Comparison of ENCODE assay signal across 1 cellular context in the genomic region with DNA sequence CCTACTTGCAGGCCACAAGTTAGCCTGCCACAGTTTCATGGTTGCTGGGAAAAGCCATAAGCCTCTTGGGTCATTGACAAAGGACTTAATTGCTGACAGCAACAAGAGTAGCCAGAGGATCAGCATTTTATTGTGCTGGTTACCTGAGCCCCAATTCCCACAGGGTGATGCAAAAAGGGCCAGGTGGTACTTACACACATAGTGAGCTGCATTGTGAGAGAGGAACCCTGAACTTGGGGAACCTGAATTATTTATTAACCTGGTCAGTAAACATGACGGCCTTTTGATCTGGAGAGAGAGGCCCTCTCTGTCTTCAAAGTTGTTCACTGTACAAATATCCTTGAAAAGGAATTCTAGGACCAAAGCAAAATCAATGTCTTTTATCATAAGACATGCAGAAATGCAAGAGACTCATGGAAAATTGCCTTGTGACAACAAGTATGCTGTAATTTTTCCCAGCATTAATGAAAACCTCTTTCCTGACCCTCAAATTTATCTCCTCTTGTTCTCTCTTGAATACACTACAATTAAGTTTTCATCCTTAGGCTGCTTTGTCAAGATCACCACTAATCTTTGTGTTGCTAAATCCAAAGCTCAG.
TF ChIP-seq lines count a peak whose summit lies in the region.

No MANE protein-coding gene starts in this region.

TF ChIP-seq in HepG2, 621 proteins besides CTCF, POLR2A, EP300 and RAD21 (continued from another document and continues in another):
- TF ChIP-seq, protein P1, sequence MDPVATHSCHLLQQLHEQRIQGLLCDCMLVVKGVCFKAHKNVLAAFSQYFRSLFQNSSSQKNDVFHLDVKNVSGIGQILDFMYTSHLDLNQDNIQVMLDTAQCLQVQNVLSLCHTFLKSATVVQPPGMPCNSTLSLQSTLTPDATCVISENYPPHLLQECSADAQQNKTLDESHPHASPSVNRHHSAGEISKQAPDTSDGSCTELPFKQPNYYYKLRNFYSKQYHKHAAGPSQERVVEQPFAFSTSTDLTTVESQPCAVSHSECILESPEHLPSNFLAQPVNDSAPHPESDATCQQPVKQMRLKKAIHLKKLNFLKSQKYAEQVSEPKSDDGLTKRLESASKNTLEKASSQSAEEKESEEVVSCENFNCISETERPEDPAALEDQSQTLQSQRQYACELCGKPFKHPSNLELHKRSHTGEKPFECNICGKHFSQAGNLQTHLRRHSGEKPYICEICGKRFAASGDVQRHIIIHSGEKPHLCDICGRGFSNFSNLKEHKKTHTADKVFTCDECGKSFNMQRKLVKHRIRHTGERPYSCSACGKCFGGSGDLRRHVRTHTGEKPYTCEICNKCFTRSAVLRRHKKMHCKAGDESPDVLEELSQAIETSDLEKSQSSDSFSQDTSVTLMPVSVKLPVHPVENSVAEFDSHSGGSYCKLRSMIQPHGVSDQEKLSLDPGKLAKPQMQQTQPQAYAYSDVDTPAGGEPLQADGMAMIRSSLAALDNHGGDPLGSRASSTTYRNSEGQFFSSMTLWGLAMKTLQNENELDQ (CRISPR knock-in tag; IDR thresholded peaks at IDR 0.05; ENCODE audit: borderline replicate concordance): no peak
- TF ChIP-seq SRSF1 (optimal IDR thresholded peaks at IDR 0.05; ENCODE audit: low read depth, low read length): no peak
- TF ChIP-seq, protein P2, sequence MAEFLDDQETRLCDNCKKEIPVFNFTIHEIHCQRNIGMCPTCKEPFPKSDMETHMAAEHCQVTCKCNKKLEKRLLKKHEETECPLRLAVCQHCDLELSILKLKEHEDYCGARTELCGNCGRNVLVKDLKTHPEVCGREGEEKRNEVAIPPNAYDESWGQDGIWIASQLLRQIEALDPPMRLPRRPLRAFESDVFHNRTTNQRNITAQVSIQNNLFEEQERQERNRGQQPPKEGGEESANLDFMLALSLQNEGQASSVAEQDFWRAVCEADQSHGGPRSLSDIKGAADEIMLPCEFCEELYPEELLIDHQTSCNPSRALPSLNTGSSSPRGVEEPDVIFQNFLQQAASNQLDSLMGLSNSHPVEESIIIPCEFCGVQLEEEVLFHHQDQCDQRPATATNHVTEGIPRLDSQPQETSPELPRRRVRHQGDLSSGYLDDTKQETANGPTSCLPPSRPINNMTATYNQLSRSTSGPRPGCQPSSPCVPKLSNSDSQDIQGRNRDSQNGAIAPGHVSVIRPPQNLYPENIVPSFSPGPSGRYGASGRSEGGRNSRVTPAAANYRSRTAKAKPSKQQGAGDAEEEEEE (CRISPR knock-in tag; IDR thresholded peaks at IDR 0.05; ENCODE audit: borderline replicate concordance): no peak
- TF ChIP-seq NONO (IDR thresholded peaks at IDR 0.05): no peak
- TF ChIP-seq NONO (CRISPR knock-in tag; conservative IDR thresholded peaks at IDR 0.05): no peak
- TF ChIP-seq ZNF761 (CRISPR knock-in tag; conservative IDR thresholded peaks at IDR 0.05): peak; percentile 84
- TF ChIP-seq, protein P3, sequence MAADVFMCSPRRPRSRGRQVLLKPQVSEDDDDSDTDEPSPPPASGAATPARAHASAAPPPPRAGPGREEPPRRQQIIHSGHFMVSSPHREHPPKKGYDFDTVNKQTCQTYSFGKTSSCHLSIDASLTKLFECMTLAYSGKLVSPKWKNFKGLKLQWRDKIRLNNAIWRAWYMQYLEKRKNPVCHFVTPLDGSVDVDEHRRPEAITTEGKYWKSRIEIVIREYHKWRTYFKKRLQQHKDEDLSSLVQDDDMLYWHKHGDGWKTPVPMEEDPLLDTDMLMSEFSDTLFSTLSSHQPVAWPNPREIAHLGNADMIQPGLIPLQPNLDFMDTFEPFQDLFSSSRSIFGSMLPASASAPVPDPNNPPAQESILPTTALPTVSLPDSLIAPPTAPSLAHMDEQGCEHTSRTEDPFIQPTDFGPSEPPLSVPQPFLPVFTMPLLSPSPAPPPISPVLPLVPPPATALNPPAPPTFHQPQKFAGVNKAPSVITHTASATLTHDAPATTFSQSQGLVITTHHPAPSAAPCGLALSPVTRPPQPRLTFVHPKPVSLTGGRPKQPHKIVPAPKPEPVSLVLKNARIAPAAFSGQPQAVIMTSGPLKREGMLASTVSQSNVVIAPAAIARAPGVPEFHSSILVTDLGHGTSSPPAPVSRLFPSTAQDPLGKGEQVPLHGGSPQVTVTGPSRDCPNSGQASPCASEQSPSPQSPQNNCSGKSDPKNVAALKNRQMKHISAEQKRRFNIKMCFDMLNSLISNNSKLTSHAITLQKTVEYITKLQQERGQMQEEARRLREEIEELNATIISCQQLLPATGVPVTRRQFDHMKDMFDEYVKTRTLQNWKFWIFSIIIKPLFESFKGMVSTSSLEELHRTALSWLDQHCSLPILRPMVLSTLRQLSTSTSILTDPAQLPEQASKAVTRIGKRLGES (CRISPR knock-in tag; IDR thresholded peaks at IDR 0.05; ENCODE audit: borderline replicate concordance): 0 out of 2 replicates have a peak, but pooled peaks have one; percentile 37
- TF ChIP-seq, protein P4, sequence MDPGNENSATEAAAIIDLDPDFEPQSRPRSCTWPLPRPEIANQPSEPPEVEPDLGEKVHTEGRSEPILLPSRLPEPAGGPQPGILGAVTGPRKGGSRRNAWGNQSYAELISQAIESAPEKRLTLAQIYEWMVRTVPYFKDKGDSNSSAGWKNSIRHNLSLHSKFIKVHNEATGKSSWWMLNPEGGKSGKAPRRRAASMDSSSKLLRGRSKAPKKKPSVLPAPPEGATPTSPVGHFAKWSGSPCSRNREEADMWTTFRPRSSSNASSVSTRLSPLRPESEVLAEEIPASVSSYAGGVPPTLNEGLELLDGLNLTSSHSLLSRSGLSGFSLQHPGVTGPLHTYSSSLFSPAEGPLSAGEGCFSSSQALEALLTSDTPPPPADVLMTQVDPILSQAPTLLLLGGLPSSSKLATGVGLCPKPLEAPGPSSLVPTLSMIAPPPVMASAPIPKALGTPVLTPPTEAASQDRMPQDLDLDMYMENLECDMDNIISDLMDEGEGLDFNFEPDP (CRISPR knock-in tag; conservative IDR thresholded peaks at IDR 0.05): no peak
- no peak for TF ChIP-seq FLYWCH1 (CRISPR knock-in tag; IDR thresholded peaks at IDR 0.05)
- no peak for TF ChIP-seq XBP1 (CRISPR knock-in tag; IDR thresholded peaks at IDR 0.05)
- no peak for TF ChIP-seq NFYB (CRISPR knock-in tag; IDR thresholded peaks at IDR 0.05)
- TF ChIP-seq ZFAT (CRISPR knock-in tag; conservative IDR thresholded peaks at IDR 0.05): peak; percentile 72; the same call in 1 of the 2 replicates
- peak; percentile 54 for TF ChIP-seq YY1 (IDR thresholded peaks at IDR 0.05; ENCODE audit: insufficient read depth, insufficient replicate concordance, low read depth, low read length)
- TF ChIP-seq, protein P5, sequence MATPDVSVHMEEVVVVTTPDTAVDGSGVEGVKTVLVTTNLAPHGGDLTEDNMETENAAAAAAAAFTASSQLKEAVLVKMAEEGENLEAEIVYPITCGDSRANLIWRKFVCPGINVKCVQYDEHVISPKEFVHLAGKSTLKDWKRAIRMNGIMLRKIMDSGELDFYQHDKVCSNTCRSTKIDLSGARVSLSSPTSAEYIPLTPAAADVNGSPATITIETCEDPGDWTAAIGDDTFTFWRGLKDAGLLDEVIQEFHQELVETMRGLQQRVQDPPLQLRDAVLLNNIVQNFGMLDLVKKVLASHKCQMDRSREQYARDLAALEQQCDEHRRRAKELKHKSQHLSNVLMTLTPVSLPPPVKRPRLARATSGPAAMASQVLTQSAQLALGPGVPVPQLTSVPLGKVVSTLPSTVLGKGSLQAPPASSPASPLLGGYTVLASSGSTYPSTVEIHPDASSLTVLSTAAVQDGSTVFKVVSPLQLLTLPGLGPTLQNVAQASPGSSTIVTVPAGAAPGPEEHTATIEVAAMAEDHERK (CRISPR knock-in tag; IDR thresholded peaks at IDR 0.05; ENCODE audit: low read depth): no peak
- TF ChIP-seq, protein P6, sequence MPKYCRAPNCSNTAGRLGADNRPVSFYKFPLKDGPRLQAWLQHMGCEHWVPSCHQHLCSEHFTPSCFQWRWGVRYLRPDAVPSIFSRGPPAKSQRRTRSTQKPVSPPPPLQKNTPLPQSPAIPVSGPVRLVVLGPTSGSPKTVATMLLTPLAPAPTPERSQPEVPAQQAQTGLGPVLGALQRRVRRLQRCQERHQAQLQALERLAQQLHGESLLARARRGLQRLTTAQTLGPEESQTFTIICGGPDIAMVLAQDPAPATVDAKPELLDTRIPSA (CRISPR knock-in tag; IDR thresholded peaks at IDR 0.05; ENCODE audit: borderline replicate concordance): no peak
- TF ChIP-seq, protein P7, sequence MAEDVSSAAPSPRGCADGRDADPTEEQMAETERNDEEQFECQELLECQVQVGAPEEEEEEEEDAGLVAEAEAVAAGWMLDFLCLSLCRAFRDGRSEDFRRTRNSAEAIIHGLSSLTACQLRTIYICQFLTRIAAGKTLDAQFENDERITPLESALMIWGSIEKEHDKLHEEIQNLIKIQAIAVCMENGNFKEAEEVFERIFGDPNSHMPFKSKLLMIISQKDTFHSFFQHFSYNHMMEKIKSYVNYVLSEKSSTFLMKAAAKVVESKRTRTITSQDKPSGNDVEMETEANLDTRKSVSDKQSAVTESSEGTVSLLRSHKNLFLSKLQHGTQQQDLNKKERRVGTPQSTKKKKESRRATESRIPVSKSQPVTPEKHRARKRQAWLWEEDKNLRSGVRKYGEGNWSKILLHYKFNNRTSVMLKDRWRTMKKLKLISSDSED (CRISPR knock-in tag; IDR thresholded peaks at IDR 0.05): no peak
- peak; percentile 58; the same call in 1 of the 2 replicates for TF ChIP-seq ZSCAN22 (CRISPR knock-in tag; IDR thresholded peaks at IDR 0.05)
- no peak for TF ChIP-seq ZNF180 (CRISPR knock-in tag; IDR thresholded peaks at IDR 0.05; ENCODE audit: borderline replicate concordance, low read depth)
- TF ChIP-seq ZNF619 (CRISPR knock-in tag; IDR thresholded peaks at IDR 0.05): no peak
- peak; percentile 98 for TF ChIP-seq HMG20A (CRISPR knock-in tag; IDR thresholded peaks at IDR 0.05; ENCODE audit: borderline replicate concordance)
- TF ChIP-seq PAF1 (CRISPR knock-in tag; IDR thresholded peaks at IDR 0.05): no peak
- TF ChIP-seq, protein P8, sequence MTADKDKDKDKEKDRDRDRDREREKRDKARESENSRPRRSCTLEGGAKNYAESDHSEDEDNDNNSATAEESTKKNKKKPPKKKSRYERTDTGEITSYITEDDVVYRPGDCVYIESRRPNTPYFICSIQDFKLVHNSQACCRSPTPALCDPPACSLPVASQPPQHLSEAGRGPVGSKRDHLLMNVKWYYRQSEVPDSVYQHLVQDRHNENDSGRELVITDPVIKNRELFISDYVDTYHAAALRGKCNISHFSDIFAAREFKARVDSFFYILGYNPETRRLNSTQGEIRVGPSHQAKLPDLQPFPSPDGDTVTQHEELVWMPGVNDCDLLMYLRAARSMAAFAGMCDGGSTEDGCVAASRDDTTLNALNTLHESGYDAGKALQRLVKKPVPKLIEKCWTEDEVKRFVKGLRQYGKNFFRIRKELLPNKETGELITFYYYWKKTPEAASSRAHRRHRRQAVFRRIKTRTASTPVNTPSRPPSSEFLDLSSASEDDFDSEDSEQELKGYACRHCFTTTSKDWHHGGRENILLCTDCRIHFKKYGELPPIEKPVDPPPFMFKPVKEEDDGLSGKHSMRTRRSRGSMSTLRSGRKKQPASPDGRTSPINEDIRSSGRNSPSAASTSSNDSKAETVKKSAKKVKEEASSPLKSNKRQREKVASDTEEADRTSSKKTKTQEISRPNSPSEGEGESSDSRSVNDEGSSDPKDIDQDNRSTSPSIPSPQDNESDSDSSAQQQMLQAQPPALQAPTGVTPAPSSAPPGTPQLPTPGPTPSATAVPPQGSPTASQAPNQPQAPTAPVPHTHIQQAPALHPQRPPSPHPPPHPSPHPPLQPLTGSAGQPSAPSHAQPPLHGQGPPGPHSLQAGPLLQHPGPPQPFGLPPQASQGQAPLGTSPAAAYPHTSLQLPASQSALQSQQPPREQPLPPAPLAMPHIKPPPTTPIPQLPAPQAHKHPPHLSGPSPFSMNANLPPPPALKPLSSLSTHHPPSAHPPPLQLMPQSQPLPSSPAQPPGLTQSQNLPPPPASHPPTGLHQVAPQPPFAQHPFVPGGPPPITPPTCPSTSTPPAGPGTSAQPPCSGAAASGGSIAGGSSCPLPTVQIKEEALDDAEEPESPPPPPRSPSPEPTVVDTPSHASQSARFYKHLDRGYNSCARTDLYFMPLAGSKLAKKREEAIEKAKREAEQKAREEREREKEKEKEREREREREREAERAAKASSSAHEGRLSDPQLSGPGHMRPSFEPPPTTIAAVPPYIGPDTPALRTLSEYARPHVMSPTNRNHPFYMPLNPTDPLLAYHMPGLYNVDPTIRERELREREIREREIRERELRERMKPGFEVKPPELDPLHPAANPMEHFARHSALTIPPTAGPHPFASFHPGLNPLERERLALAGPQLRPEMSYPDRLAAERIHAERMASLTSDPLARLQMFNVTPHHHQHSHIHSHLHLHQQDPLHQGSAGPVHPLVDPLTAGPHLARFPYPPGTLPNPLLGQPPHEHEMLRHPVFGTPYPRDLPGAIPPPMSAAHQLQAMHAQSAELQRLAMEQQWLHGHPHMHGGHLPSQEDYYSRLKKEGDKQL (CRISPR knock-in tag; IDR thresholded peaks at IDR 0.05; ENCODE audit: low read depth): peak; percentile 95
- peak; percentile 94 for TF ChIP-seq PITX1 (CRISPR knock-in tag; IDR thresholded peaks at IDR 0.05)
- TF ChIP-seq, protein P9, sequence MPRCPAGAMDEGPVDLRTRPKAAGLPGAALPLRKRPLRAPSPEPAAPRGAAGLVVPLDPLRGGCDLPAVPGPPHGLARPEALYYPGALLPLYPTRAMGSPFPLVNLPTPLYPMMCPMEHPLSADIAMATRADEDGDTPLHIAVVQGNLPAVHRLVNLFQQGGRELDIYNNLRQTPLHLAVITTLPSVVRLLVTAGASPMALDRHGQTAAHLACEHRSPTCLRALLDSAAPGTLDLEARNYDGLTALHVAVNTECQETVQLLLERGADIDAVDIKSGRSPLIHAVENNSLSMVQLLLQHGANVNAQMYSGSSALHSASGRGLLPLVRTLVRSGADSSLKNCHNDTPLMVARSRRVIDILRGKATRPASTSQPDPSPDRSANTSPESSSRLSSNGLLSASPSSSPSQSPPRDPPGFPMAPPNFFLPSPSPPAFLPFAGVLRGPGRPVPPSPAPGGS (CRISPR knock-in tag; IDR thresholded peaks at IDR 0.05): no peak
- no peak for TF ChIP-seq ZNF773 (CRISPR knock-in tag; IDR thresholded peaks at IDR 0.05; ENCODE audit: borderline replicate concordance)
- no peak for TF ChIP-seq ZKSCAN1 (IDR thresholded peaks at IDR 0.05; ENCODE audit: low read length)
